In genomic region chr22:40206561-40206960, GRCh38 we compare ENCODE assay signal across 1 cellular context.
TF ChIP-seq lines count a peak whose summit lies in the region.

No MANE protein-coding gene starts in this region.

TF ChIP-seq in HEK293, 187 proteins besides CTCF, POLR2A, EP300 and RAD21 (continued from another document):
- TF ChIP-seq, protein P1, sequence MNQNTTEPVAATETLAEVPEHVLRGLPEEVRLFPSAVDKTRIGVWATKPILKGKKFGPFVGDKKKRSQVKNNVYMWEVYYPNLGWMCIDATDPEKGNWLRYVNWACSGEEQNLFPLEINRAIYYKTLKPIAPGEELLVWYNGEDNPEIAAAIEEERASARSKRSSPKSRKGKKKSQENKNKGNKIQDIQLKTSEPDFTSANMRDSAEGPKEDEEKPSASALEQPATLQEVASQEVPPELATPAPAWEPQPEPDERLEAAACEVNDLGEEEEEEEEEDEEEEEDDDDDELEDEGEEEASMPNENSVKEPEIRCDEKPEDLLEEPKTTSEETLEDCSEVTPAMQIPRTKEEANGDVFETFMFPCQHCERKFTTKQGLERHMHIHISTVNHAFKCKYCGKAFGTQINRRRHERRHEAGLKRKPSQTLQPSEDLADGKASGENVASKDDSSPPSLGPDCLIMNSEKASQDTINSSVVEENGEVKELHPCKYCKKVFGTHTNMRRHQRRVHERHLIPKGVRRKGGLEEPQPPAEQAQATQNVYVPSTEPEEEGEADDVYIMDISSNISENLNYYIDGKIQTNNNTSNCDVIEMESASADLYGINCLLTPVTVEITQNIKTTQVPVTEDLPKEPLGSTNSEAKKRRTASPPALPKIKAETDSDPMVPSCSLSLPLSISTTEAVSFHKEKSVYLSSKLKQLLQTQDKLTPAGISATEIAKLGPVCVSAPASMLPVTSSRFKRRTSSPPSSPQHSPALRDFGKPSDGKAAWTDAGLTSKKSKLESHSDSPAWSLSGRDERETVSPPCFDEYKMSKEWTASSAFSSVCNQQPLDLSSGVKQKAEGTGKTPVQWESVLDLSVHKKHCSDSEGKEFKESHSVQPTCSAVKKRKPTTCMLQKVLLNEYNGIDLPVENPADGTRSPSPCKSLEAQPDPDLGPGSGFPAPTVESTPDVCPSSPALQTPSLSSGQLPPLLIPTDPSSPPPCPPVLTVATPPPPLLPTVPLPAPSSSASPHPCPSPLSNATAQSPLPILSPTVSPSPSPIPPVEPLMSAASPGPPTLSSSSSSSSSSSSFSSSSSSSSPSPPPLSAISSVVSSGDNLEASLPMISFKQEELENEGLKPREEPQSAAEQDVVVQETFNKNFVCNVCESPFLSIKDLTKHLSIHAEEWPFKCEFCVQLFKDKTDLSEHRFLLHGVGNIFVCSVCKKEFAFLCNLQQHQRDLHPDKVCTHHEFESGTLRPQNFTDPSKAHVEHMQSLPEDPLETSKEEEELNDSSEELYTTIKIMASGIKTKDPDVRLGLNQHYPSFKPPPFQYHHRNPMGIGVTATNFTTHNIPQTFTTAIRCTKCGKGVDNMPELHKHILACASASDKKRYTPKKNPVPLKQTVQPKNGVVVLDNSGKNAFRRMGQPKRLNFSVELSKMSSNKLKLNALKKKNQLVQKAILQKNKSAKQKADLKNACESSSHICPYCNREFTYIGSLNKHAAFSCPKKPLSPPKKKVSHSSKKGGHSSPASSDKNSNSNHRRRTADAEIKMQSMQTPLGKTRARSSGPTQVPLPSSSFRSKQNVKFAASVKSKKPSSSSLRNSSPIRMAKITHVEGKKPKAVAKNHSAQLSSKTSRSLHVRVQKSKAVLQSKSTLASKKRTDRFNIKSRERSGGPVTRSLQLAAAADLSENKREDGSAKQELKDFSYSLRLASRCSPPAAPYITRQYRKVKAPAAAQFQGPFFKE (tag by site-specific recombination; IDR thresholded peaks at IDR 0.05; ENCODE audit: borderline replicate concordance) = no peak
- TF ChIP-seq ZNF280C (tag by site-specific recombination; IDR thresholded peaks at IDR 0.05) (no peak), ZNF621 (tag by site-specific recombination; IDR thresholded peaks at IDR 0.05) (no peak), ZNF660 (tag by site-specific recombination; IDR thresholded peaks at IDR 0.05) (no peak)
